26 cellular contexts compared by ENCODE assay signal in the genomic region with DNA sequence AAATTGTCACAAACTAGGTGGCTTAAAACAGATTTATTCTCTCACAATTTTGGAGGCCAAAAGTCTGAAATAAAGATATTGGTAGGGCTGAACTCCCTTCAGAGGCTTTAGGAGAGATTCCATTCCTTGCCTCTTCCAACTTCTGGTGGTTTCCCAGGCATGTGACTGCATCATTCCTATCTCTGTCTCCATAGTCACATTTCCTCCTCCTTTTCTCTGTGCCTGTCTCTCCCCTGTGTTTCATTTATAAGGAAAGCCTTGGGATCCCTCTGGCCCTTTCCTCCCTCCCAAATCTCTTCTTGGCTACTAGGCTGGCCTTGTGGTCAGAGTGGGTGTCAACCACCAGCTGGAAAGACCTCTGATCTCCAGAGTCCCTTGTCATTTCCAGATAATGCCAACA.
"Had no signal": no experiment of that assay in that cellular context is flagged by ENCODE, and none has a peak within 500 bp of the region (broad histone marks: within the 10 kb centered on the region; RNA-seq: fewer than 3 reads in every experiment).

No MANE protein-coding gene starts in this region.

- H3K36me3 ChIP-seq: ascending aorta, heart left ventricle, right atrium auricular region, spleen, tibial nerve, WERI-Rb-1 had no signal

- H3K4me1 ChIP-seq: ascending aorta, foreskin keratinocyte, right atrium auricular region, tibial nerve had no signal

- H3K27ac Mint-ChIP-seq: activated naive CD4-positive, alpha-beta T cell treated with anti-CD3 and anti-CD28 coated beads, Interleukin-2, amount 10 ng/mL, durations not matched to agents 7 days and 5 days; activated naive CD8-positive, alpha-beta T cell treated with anti-CD3 and anti-CD28 coated beads, Interleukin-2, amount 10 ng/mL, durations not matched to agents 7 days and 5 days; activated T-cell treated with anti-CD3 and anti-CD28 coated beads, Interleukin-2, amount 50 U/mL, for 24 hours; dendritic cell treated with granulocyte-macrophage colony-stimulating factor and Interleukin-4, amounts not matched to agents 40 ng/mL and 50 ng/mL, for 4 days; immature natural killer cell; natural killer cell; T-helper 17 cell had no signal

- H3K4me1 Mint-ChIP-seq: activated naive CD4-positive, alpha-beta T cell treated with anti-CD3 and anti-CD28 coated beads, Interleukin-2, amount 10 ng/mL, durations not matched to agents 7 days and 5 days; activated naive CD8-positive, alpha-beta T cell treated with anti-CD3 and anti-CD28 coated beads, Interleukin-2, amount 10 ng/mL, durations not matched to agents 7 days and 5 days; T-helper 17 cell had no signal

- H3K27me3 Mint-ChIP-seq: activated T-cell treated with anti-CD3 and anti-CD28 coated beads, Interleukin-2, amount 50 U/mL, for 24 hours; dendritic cell treated with granulocyte-macrophage colony-stimulating factor and Interleukin-4, amounts not matched to agents 40 ng/mL and 50 ng/mL, for 4 days; T-helper 17 cell had no signal

- H3K9me3 ChIP-seq: right atrium auricular region had no signal

- H3K27me3 ChIP-seq: ascending aorta, heart left ventricle, right atrium auricular region, spleen, tibial nerve had no signal

- H3K27ac ChIP-seq: ascending aorta, foreskin keratinocyte, heart left ventricle, right atrium auricular region, spleen, tibial nerve, WERI-Rb-1 had no signal

- ATAC-seq: activated CD4-positive, CD25-positive, alpha-beta regulatory T cell treated with anti-CD3 and anti-CD28 coated beads, Interleukin-2, amount 50 U/mL, for 24 hours; foreskin keratinocyte; heart left ventricle; natural killer cell; T-helper 17 cell had no signal

- H3K4me3 Mint-ChIP-seq: activated naive CD4-positive, alpha-beta T cell treated with anti-CD3 and anti-CD28 coated beads, Interleukin-2, amount 10 ng/mL, durations not matched to agents 7 days and 5 days; activated naive CD8-positive, alpha-beta T cell treated with anti-CD3 and anti-CD28 coated beads, Interleukin-2, amount 10 ng/mL, durations not matched to agents 7 days and 5 days; activated T-cell treated with anti-CD3 and anti-CD28 coated beads, Interleukin-2, amount 50 U/mL, for 24 hours; dendritic cell treated with granulocyte-macrophage colony-stimulating factor and Interleukin-4, amounts not matched to agents 40 ng/mL and 50 ng/mL, for 4 days; immature natural killer cell; natural killer cell; T-helper 17 cell had no signal

- DNase-seq: activated CD4-positive, alpha-beta T cell treated with anti-CD3 and anti-CD28 coated beads for 48 hours; activated CD4-positive, alpha-beta T cell treated with anti-CD3 and anti-CD28 coated beads, Interleukin-2, amount 50 U/mL, for 48 hours; activated CD8-positive, alpha-beta memory T cell treated with anti-CD3 and anti-CD28 coated beads for 24 hours; activated gamma-delta T cell; activated naive CD4-positive, alpha-beta T cell treated with anti-CD3 and anti-CD28 coated beads, Interleukin-2, amount 10 ng/mL, durations not matched to agents 7 days and 5 days; activated naive CD8-positive, alpha-beta T cell treated with anti-CD3 and anti-CD28 coated beads, Interleukin-2, amount 10 ng/mL, durations not matched to agents 7 days and 5 days; activated T-cell treated with anti-CD3 and anti-CD28 coated beads, Interleukin-2, amount 50 U/mL, for 24 hours; caudate nucleus; effector CD4-positive, alpha-beta T cell; foreskin keratinocyte; heart left ventricle; hypothalamus; immature natural killer cell; kidney; midbrain; natural killer cell; spleen; stimulated activated naive CD4-positive, alpha-beta T cell treated with Interleukin-2 at 50 U/mL for 16 hours; T-helper 17 cell; T1000; WERI-Rb-1 had no signal

- H3K4me3 ChIP-seq: ascending aorta, heart left ventricle, right atrium auricular region, spleen, tibial nerve had no signal
